Comparison of ENCODE assay signal across 29 cellular contexts in genomic region chr11:11435673-11436072, GRCh38.
"Had no signal": no experiment of that assay in that cellular context is flagged by ENCODE, and none has a peak within 500 bp of the region (broad histone marks: within the 10 kb centered on the region; RNA-seq: fewer than 3 reads in every experiment).

No MANE protein-coding gene starts in this region.

- H3K27me3 ChIP-seq: ascending aorta, heart right ventricle, ovary, tibial nerve had no signal

- DNase-seq: activated CD4-positive, alpha-beta memory T cell treated with anti-CD3 and anti-CD28 coated beads for 36 hours; activated CD4-positive, alpha-beta T cell treated with anti-CD3 and anti-CD28 coated beads for 4 hours; activated CD4-positive, CD25-positive, alpha-beta regulatory T cell; activated CD8-positive, alpha-beta memory T cell treated with anti-CD3 and anti-CD28 coated beads, Interleukin-2, amount 50 U/mL, for 4 hours; activated effector memory CD4-positive, alpha-beta T cell treated with anti-CD3 and anti-CD28 coated beads, Interleukin-2, amount 50 U/mL, for 16 hours; activated naive CD4-positive, alpha-beta T cell treated with anti-CD3 and anti-CD28 coated beads for 36 hours; activated naive CD8-positive, alpha-beta T cell treated with anti-CD3 and anti-CD28 coated beads, Interleukin-2, amount 10 ng/mL, durations not matched to agents 7 days and 5 days; activated T-cell treated with anti-CD3 and anti-CD28 coated beads, Interleukin-2, amount 50 U/mL, for 1 hour; brain microvascular endothelial cell; effector CD4-positive, alpha-beta T cell; esophagus squamous epithelium; foreskin melanocyte; heart right ventricle; lower lobe of right lung; mesenchymal stem cell; natural killer cell; ovary; stimulated activated CD4-positive, alpha-beta T cell treated with anti-CD3 and anti-CD28 coated beads, Interleukin-12 subunit alpha, Interleukin-12 subunit beta, amount 100 ng/mL, for 4 hours; stimulated activated CD4-positive, alpha-beta T cell treated with anti-CD3 and anti-CD28 coated beads, Interleukin-4, amount 100 ng/mL, for 1 hour; T-helper 1 cell had no signal

- H3K9me3 Mint-ChIP-seq: activated CD4-positive, alpha-beta memory T cell treated with anti-CD3 and anti-CD28 coated beads for 36 hours; activated naive CD4-positive, alpha-beta T cell treated with anti-CD3 and anti-CD28 coated beads for 36 hours; activated naive CD8-positive, alpha-beta T cell treated with anti-CD3 and anti-CD28 coated beads, Interleukin-2, amount 10 ng/mL, durations not matched to agents 7 days and 5 days; activated T-helper 1 cell treated with anti-CD3 and anti-CD28 coated beads, Interleukin-12 subunit alpha, Interleukin-12 subunit beta, Interleukin-2, Interleukin-4 antibody, amounts not matched to agents 30 ng/mL and 10 ng/mL and 1 ng/mL, durations not matched to agents 14 hours and 24 hours and 36 hours; natural killer cell; stimulated activated naive CD8-positive, alpha-beta T cell treated with anti-CD3 and anti-CD28 coated beads, Interleukin-15, Interleukin-2, amounts not matched to agents 100 ng/mL and 50 ng/mL, for 24 hours; T-helper 2 cell treated with Interferon-gamma antibody and Interleukin-4, amounts not matched to agents 5 μg/mL and 100 μg/mL, for 36 hours had no signal

- H3K27ac ChIP-seq: ascending aorta, brain microvascular endothelial cell, epithelial cell of prostate, esophagus squamous epithelium, heart right ventricle, lower lobe of right lung, ovary, skin epidermis, tibial nerve had no signal

- H3K27me3 Mint-ChIP-seq: activated CD4-positive, alpha-beta memory T cell treated with anti-CD3 and anti-CD28 coated beads for 36 hours; activated naive CD8-positive, alpha-beta T cell treated with anti-CD3 and anti-CD28 coated beads, Interleukin-2, amount 10 ng/mL, durations not matched to agents 7 days and 5 days; stimulated activated naive CD8-positive, alpha-beta T cell treated with anti-CD3 and anti-CD28 coated beads, Interleukin-15, Interleukin-2, amounts not matched to agents 100 ng/mL and 50 ng/mL, for 24 hours had no signal

- H3K4me3 Mint-ChIP-seq: activated CD4-positive, alpha-beta memory T cell treated with anti-CD3 and anti-CD28 coated beads for 36 hours; activated naive CD4-positive, alpha-beta T cell treated with anti-CD3 and anti-CD28 coated beads for 36 hours; activated naive CD8-positive, alpha-beta T cell treated with anti-CD3 and anti-CD28 coated beads, Interleukin-2, amount 10 ng/mL, durations not matched to agents 7 days and 5 days; activated T-helper 1 cell treated with anti-CD3 and anti-CD28 coated beads, Interleukin-12 subunit alpha, Interleukin-12 subunit beta, Interleukin-2, Interleukin-4 antibody, amounts not matched to agents 30 ng/mL and 10 ng/mL and 1 ng/mL, durations not matched to agents 14 hours and 24 hours and 36 hours; natural killer cell; stimulated activated naive CD8-positive, alpha-beta T cell treated with anti-CD3 and anti-CD28 coated beads, Interleukin-15, Interleukin-2, amounts not matched to agents 100 ng/mL and 50 ng/mL, for 24 hours; T-helper 2 cell treated with Interferon-gamma antibody and Interleukin-4, amounts not matched to agents 5 μg/mL and 100 μg/mL, for 36 hours had no signal

- H3K4me1 ChIP-seq: lower lobe of right lung had no signal

- ATAC-seq: natural killer cell, sciatic nerve had no signal

- H3K9me3 ChIP-seq: ascending aorta, esophagus squamous epithelium, heart right ventricle, lower lobe of right lung, ovary, tibial nerve had no signal

- H3K36me3 ChIP-seq: brain microvascular endothelial cell, esophagus squamous epithelium, ovary had no signal

- H3K4me3 ChIP-seq: ascending aorta, esophagus squamous epithelium, heart right ventricle, lower lobe of right lung, ovary, skin epidermis, tibial nerve had no signal

- H3K27ac Mint-ChIP-seq: activated CD4-positive, alpha-beta memory T cell treated with anti-CD3 and anti-CD28 coated beads for 36 hours; activated naive CD4-positive, alpha-beta T cell treated with anti-CD3 and anti-CD28 coated beads for 36 hours; activated naive CD8-positive, alpha-beta T cell treated with anti-CD3 and anti-CD28 coated beads, Interleukin-2, amount 10 ng/mL, durations not matched to agents 7 days and 5 days; activated T-helper 1 cell treated with anti-CD3 and anti-CD28 coated beads, Interleukin-12 subunit alpha, Interleukin-12 subunit beta, Interleukin-2, Interleukin-4 antibody, amounts not matched to agents 30 ng/mL and 10 ng/mL and 1 ng/mL, durations not matched to agents 14 hours and 24 hours and 36 hours; natural killer cell; progenitor cell of endocrine pancreas; stimulated activated naive CD8-positive, alpha-beta T cell treated with anti-CD3 and anti-CD28 coated beads, Interleukin-15, Interleukin-2, amounts not matched to agents 100 ng/mL and 50 ng/mL, for 24 hours; T-helper 2 cell treated with Interferon-gamma antibody and Interleukin-4, amounts not matched to agents 5 μg/mL and 100 μg/mL, for 36 hours had no signal

- H3K4me1 Mint-ChIP-seq: activated naive CD8-positive, alpha-beta T cell treated with anti-CD3 and anti-CD28 coated beads, Interleukin-2, amount 10 ng/mL, durations not matched to agents 7 days and 5 days; natural killer cell had no signal

- H3K36me3 Mint-ChIP-seq: activated CD4-positive, alpha-beta memory T cell treated with anti-CD3 and anti-CD28 coated beads for 36 hours; activated naive CD8-positive, alpha-beta T cell treated with anti-CD3 and anti-CD28 coated beads, Interleukin-2, amount 10 ng/mL, durations not matched to agents 7 days and 5 days; natural killer cell had no signal
